ENCODE assay signal across 17 cellular contexts in genomic region chr5:74665823-74666222, GRCh38. TPM values are rescaled to one million over a fixed set of nuclear protein-coding genes. Genes with fewer than 3 reads are reported as not detected.
DNase-seq lines count a peak whose midpoint lies in the region; TF ChIP-seq lines count a peak whose summit lies in the region.
"Had no signal": no experiment of that assay in that cellular context is flagged by ENCODE, and none has a peak within 500 bp of the region (broad histone marks: within the 10 kb centered on the region; RNA-seq: fewer than 3 reads in every experiment).

No MANE protein-coding gene starts in this region.

- DNase-seq in DMS 273 (lab: John Stamatoyannopoulos, UW; ENCODE audit: unreplicated experiment) = peak; percentile 49
- no peak for DNase-seq in DMS 273 treated with DMSO at 0.1 percent for 48 hours (lab: John Stamatoyannopoulos, UW)
- peak; percentile 40 for DNase-seq in SK-N-SH
- no peak for DNase-seq in mesothelial cell of epicardium (ENCODE audit: low spot score in 2 of 2, unreplicated experiment in 2 of 2)
- no peak for DNase-seq in hepatocyte (ENCODE audit: low spot score)
- no peak for DNase-seq in iPS-NIHi11 (ENCODE audit: low spot score)
- no peak for DNase-seq in stimulated activated CD4-positive, alpha-beta T cell treated with anti-CD3 and anti-CD28 coated beads, Interleukin-1b, Interleukin-23, amount 100 ng/mL, for 48 hours
- DNase-seq: AML-193; CD4-positive, alpha-beta T cell; DMS53; GDM1; GM23248 had no signal

- TF ChIP-seq RAD21 in SK-N-SH (IDR thresholded peaks at IDR 0.05; ENCODE audit: low read length) = no peak

- 9% methylated on average over 1 of the region's 1 CpG for WGBS in SK-N-SH (ENCODE audit: low lambda C conversion rate)
- WGBS in hepatocyte (ENCODE audit: low lambda C conversion rate, missing lambda C conversion rate) = 54% methylated on average over 1 of the region's 1 CpG

- H4K20me1 ChIP-seq in SK-N-SH (ENCODE audit: insufficient read depth) (no peaks in the 10 kb centered on the region), hepatocyte (ENCODE audit: insufficient read depth, poor library complexity, severe bottlenecking) (no peaks in the 10 kb centered on the region)

- no peak for TF ChIP-seq CTCF in HEK293 (tag by site-specific recombination; IDR thresholded peaks at IDR 0.05)
- no peak for TF ChIP-seq CTCF in SK-N-SH (IDR thresholded peaks at IDR 0.05)
- TF ChIP-seq CTCF in mesothelial cell of epicardium (IDR thresholded peaks at IDR 0.05; ENCODE audit: unreplicated experiment) = no peak
- TF ChIP-seq CTCF in hepatocyte (IDR thresholded peaks at IDR 0.05; ENCODE audit: poor library complexity) = no peak

- H3F3A ChIP-seq in SK-N-SH (replicated peaks; ENCODE audit: insufficient read depth) = no peaks in the 10 kb centered on the region

- H3K9me2 ChIP-seq in SK-N-SH (no peaks in the 10 kb centered on the region), hepatocyte (replicated peaks; ENCODE audit: insufficient read depth) (no peaks in the 10 kb centered on the region)

- H3K27me3 ChIP-seq in SK-N-SH (ENCODE audit: insufficient read depth) (no peaks in the 10 kb centered on the region), hepatocyte (no peaks in the 10 kb centered on the region)

- no peak overlapping the region for H3K9ac ChIP-seq in SK-N-SH
- H3K9ac ChIP-seq: GM23248 had no signal

- no peak overlapping the region for H3K4me2 ChIP-seq in SK-N-SH
- no peak overlapping the region for H3K4me2 ChIP-seq in hepatocyte
- H3K4me2 ChIP-seq: A549 had no signal

- peaks cover 17% of the 10 kb centered on the region for H3K4me1 Mint-ChIP-seq in mesothelial cell of epicardium

- H3K9me3 ChIP-seq in HEK293 (ENCODE audit: control insufficient read depth, insufficient read depth, low read depth, low read length) (no peaks in the 10 kb centered on the region), SK-N-SH (no peaks in the 10 kb centered on the region), hepatocyte (ENCODE audit: low read depth) (no peaks in the 10 kb centered on the region)
- H3K9me3 ChIP-seq: A549, HAP-1 had no signal

- H3K27ac Mint-ChIP-seq in mesothelial cell of epicardium = peak overlapping the region; percentile 18
- H3K27ac Mint-ChIP-seq: CD4-positive, alpha-beta T cell had no signal

- H3K27ac ChIP-seq in HEK293 (ENCODE audit: extremely low read depth, low read depth, low read length) (no peak overlapping the region), SK-N-SH (ENCODE audit: low read depth in 2 of 2, low read length in 1 of 2) (peak overlapping the region in 1 of 2 experiments; percentile 19; a peak in 1 of 4 replicates), hepatocyte (no peak overlapping the region)
- H3K27ac ChIP-seq: 22Rv1, A549, C4-2B, GM23248 had no signal

- H3K79me2 ChIP-seq in SK-N-SH (ENCODE audit: insufficient read depth) (no peaks in the 10 kb centered on the region), hepatocyte (no peaks in the 10 kb centered on the region)

- no peak overlapping the region for H3K4me3 Mint-ChIP-seq in mesothelial cell of epicardium
- H3K4me3 Mint-ChIP-seq: CD4-positive, alpha-beta T cell had no signal

- H3K27me3 Mint-ChIP-seq in mesothelial cell of epicardium (ENCODE audit: low read depth) = peaks cover 2% of the 10 kb centered on the region

- H2AFZ ChIP-seq in SK-N-SH (ENCODE audit: low read depth) (no peak overlapping the region), hepatocyte (no peak overlapping the region)
- H2AFZ ChIP-seq: GM23248 had no signal

- POLR2A ChIA-PET in HEK293 (lab: Yijun Ruan, JAX) = no interaction called here
- POLR2A ChIA-PET in SK-N-SH (lab: Yijun Ruan, JAX) = no interaction called here

- peak in 1 of 2 experiments; percentile 21; a peak in 1 of 4 replicates for TF ChIP-seq EP300 in SK-N-SH (IDR thresholded peaks at IDR 0.05; ENCODE audit: borderline replicate concordance in 1 of 2, low read depth in 1 of 2, low read length in 1 of 2)

- H3K36me3 Mint-ChIP-seq in mesothelial cell of epicardium = no peaks in the 10 kb centered on the region

- H3K4me3 ChIP-seq in HEK293 (ENCODE audit: low read depth, low read length) (no peak overlapping the region), SK-N-SH (ENCODE audit: low read depth in 2 of 2, low read length in 1 of 2) (no peak overlapping the region), hepatocyte (no peak overlapping the region)
- H3K4me3 ChIP-seq: A549, GM23248, HAP-1 had no signal

- CTCF ChIA-PET in HEK293 (lab: Yijun Ruan, JAX) (no interaction called here), SK-N-SH (lab: Yijun Ruan, JAX) (interaction anchor here (0.7 to 1.5 kb wide), 3 partner anchors 10 to 253 kb away, joined by 3 read pairs; no protein-coding TSS in a partner anchor)

- H3K36me3 ChIP-seq in HEK293 (ENCODE audit: control insufficient read depth in 2 of 2, insufficient read depth in 1 of 2, low read length in 2 of 2) (no peaks in the 10 kb centered on the region), SK-N-SH (replicated peaks in 1 of 2; ENCODE audit: control insufficient read depth in 1 of 2, insufficient read depth in 2 of 2, low read length in 1 of 2) (no peaks in the 10 kb centered on the region), hepatocyte (replicated peaks; ENCODE audit: insufficient read depth, low read depth) (no peaks in the 10 kb centered on the region)
- H3K36me3 ChIP-seq: HAP-1 had no signal

- peaks cover 10% of the 10 kb centered on the region for H3K9me3 Mint-ChIP-seq in mesothelial cell of epicardium
- H3K9me3 Mint-ChIP-seq: CD4-positive, alpha-beta T cell had no signal

- no peaks in the 10 kb centered on the region; the same call in none of the 2 replicates for H3K4me1 ChIP-seq in HEK293 (ENCODE audit: control insufficient read depth, insufficient read depth, low read length)
- peaks cover 0 to 7% of the 10 kb centered on the region in 2 experiments; a peak in 2 of 4 replicates for H3K4me1 ChIP-seq in SK-N-SH (ENCODE audit: control insufficient read depth in 1 of 2, insufficient read depth in 2 of 2, low read depth in 1 of 2, low read length in 1 of 2)
- peaks cover 6% of the 10 kb centered on the region for H3K4me1 ChIP-seq in hepatocyte (ENCODE audit: insufficient read depth)
- H3K4me1 ChIP-seq: A549, HAP-1 had no signal

TF ChIP-seq in HEK293, 187 proteins besides CTCF, POLR2A, EP300 and RAD21 (continues in another document):
- TF ChIP-seq ZNF843 (tag by site-specific recombination; IDR thresholded peaks at IDR 0.05) (peak; percentile 77), PBX3 (CRISPR knock-in tag; IDR thresholded peaks at IDR 0.05) (no peak)

TF ChIP-seq in SK-N-SH, 30 proteins besides CTCF, POLR2A, EP300 and RAD21 (continues in another document):
- TF ChIP-seq TAF1 (IDR thresholded peaks at IDR 0.05; ENCODE audit: borderline replicate concordance, low read depth, low read length) = no peak
- no peak for TF ChIP-seq REST (IDR thresholded peaks at IDR 0.05; ENCODE audit: low read depth, low read length)
- TF ChIP-seq FOSL2 (IDR thresholded peaks at IDR 0.05; ENCODE audit: borderline replicate concordance, low read depth) = no peak
- no peak for TF ChIP-seq MXI1 (IDR thresholded peaks at IDR 0.05; ENCODE audit: low read depth, low read length)
- TF ChIP-seq, protein P1, sequence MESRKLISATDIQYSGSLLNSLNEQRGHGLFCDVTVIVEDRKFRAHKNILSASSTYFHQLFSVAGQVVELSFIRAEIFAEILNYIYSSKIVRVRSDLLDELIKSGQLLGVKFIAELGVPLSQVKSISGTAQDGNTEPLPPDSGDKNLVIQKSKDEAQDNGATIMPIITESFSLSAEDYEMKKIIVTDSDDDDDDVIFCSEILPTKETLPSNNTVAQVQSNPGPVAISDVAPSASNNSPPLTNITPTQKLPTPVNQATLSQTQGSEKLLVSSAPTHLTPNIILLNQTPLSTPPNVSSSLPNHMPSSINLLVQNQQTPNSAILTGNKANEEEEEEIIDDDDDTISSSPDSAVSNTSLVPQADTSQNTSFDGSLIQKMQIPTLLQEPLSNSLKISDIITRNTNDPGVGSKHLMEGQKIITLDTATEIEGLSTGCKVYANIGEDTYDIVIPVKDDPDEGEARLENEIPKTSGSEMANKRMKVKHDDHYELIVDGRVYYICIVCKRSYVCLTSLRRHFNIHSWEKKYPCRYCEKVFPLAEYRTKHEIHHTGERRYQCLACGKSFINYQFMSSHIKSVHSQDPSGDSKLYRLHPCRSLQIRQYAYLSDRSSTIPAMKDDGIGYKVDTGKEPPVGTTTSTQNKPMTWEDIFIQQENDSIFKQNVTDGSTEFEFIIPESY (IDR thresholded peaks at IDR 0.05; ENCODE audit: borderline replicate concordance, low read depth) = no peak

RNA-seq across cellular contexts. Expression of gene HEXB, which starts 19.2 kb away (rescaled TPM):
- 75.8 and 80.0 TPM in 2 replicates for polyA plus RNA-seq in SK-N-SH (2012; rRNA removed)
- 101 and 149 TPM in 2 replicates for polyA plus RNA-seq in SK-N-SH (2012; cell fraction: cytosol; rRNA removed)
- 50.7 and 56.8 TPM in 2 replicates for polyA plus RNA-seq in SK-N-SH (2012; cell fraction: nucleus; rRNA removed)
- total RNA-seq in mesothelial cell of epicardium = 57.5 to 62.5 TPM (median 58.3 TPM) in 3 replicates
- 216 and 224 TPM in 2 replicates for total RNA-seq in hepatocyte
- 191 and 226 TPM in 2 replicates for polyA plus RNA-seq in hepatocyte

RNA-seq across cellular contexts. Expression of gene ENC1, which starts 25.3 kb away (rescaled TPM):
- polyA plus RNA-seq in SK-N-SH (2012; rRNA removed) (20.3 and 23.9 TPM in 2 replicates), hepatocyte (35.9 and 58.8 TPM in 2 replicates)
- 13.5 and 15.1 TPM in 2 replicates for polyA plus RNA-seq in SK-N-SH (2012; cell fraction: cytosol; rRNA removed)
- polyA plus RNA-seq in SK-N-SH (2012; cell fraction: nucleus; rRNA removed) = 57.1 and 64.1 TPM in 2 replicates
- total RNA-seq in mesothelial cell of epicardium (123 to 129 TPM (median 125 TPM) in 3 replicates), hepatocyte (150 and 151 TPM in 2 replicates)

Comparison
In these comparisons a context has a peak if more than half of its experiments do, and no peak if none do; other contexts are left out.
1. DNase-seq: peak in DMS 273 (single experiment) and SK-N-SH (single experiment); none in DMS 273 treated with DMSO at 0.1 percent for 48 hours (single experiment), mesothelial cell of epicardium (0 of 2), hepatocyte (single experiment), iPS-NIHi11 (single experiment) and stimulated activated CD4-positive, alpha-beta T cell treated with anti-CD3 and anti-CD28 coated beads, Interleukin-1b, Interleukin-23, amount 100 ng/mL, for 48 hours (single experiment).